In genomic region chr14:26841920-26842741, GRCh38 we compare ENCODE assay signal across 10 cellular contexts.
DNase-seq lines count a peak whose midpoint lies in the region; ATAC-seq and TF ChIP-seq lines count a peak whose summit lies in the region.
"Had no signal": no experiment of that assay in that cellular context is flagged by ENCODE, and none has a peak within 500 bp of the region (broad histone marks: within the 10 kb centered on the region; RNA-seq: fewer than 3 reads in every experiment).

No MANE protein-coding gene starts in this region.

- no peaks in the 10 kb centered on the region for H3K27me3 ChIP-seq in Panc1 (ENCODE audit: control insufficient read depth, insufficient read depth, low read length)
- H3K27me3 ChIP-seq in trophoblast cell (ENCODE audit: insufficient read depth, low read length), result no peaks in the 10 kb centered on the region

- H3K9me3 ChIP-seq in Panc1 (ENCODE audit: control insufficient read depth, insufficient read depth, low read depth, low read length), result no peaks in the 10 kb centered on the region
- no peaks in the 10 kb centered on the region for H3K9me3 ChIP-seq in trophoblast cell (ENCODE audit: insufficient read depth, low read depth, low read length)

- in situ Hi-C loops in Panc1 (cut with HindIII; ENCODE audit: low pct_unique_long_range_greater_than_20kb, low sequenced_read_pairs), result no loop called here

- no peak overlapping the region for H3K9ac ChIP-seq in trophoblast cell (ENCODE audit: low read length)

- H3K14ac ChIP-seq in trophoblast cell (ENCODE audit: low read length), result no peak overlapping the region

- no peak overlapping the region for H3K4ac ChIP-seq in trophoblast cell (ENCODE audit: low read depth, low read length)

- H3K23ac ChIP-seq in trophoblast cell (ENCODE audit: low read length), result no peak overlapping the region

- BruUV-seq in Panc1 (replicated peaks; lab: Mats Ljungman, UMichigan), result no TSS peak

- no peak overlapping the region for H3K4me3 ChIP-seq in Panc1 (ENCODE audit: low read depth in 2 of 2, low read length in 2 of 2)
- no peak overlapping the region for H3K4me3 ChIP-seq in fibroblast of the aortic adventitia (ENCODE audit: low read depth, low read length)
- H3K4me3 ChIP-seq in trophoblast cell (ENCODE audit: low read depth, low read length), result no peak overlapping the region

- TF ChIP-seq CTCF in Panc1 (IDR thresholded peaks at IDR 0.05) (no peak), fibroblast of the aortic adventitia (IDR thresholded peaks at IDR 0.05; ENCODE audit: insufficient read depth, low read length) (no peak)

- H4K8ac ChIP-seq in trophoblast cell (ENCODE audit: low read depth, low read length), result no peak overlapping the region

- no peak overlapping the region for H2BK120ac ChIP-seq in trophoblast cell (ENCODE audit: insufficient read depth, low read length, poor library complexity)

- no peaks in the 10 kb centered on the region for H3K79me1 ChIP-seq in trophoblast cell (ENCODE audit: low read length)

- whole genome bisulfite sequencing in trophoblast cell (ENCODE audit: extremely low coverage, insufficient coverage, insufficient read length), result no CpG with 5 or more reads among the region's 3 CpGs

- no peak overlapping the region for H2AFZ ChIP-seq in trophoblast cell (ENCODE audit: insufficient read depth, low read length, poor library complexity)

- H3K79me2 ChIP-seq in trophoblast cell (ENCODE audit: control insufficient read depth, insufficient read depth, low read length, poor library complexity), result no peaks in the 10 kb centered on the region

- H2AK5ac ChIP-seq in trophoblast cell (ENCODE audit: low read length), result no peak overlapping the region

- H2BK12ac ChIP-seq in trophoblast cell (ENCODE audit: low read length), result no peak overlapping the region

- no peaks in the 10 kb centered on the region for H3K36me3 ChIP-seq in Panc1 (ENCODE audit: control insufficient read depth, insufficient read depth, low read length)
- H3K36me3 ChIP-seq in trophoblast cell (ENCODE audit: control insufficient read depth in 1 of 2, insufficient read depth in 2 of 2, low read length in 2 of 2), result no peaks in the 10 kb centered on the region

- intact Hi-C loops in Panc1 (cut with micrococcal nuclease; ENCODE audit: unreplicated experiment), result no loop called here

- ATAC-seq in Panc1 (peak; percentile 84), GM21423 (IDR thresholded peaks at IDR 0.05; ENCODE audit: unreplicated experiment) (no peak)
- ATAC-seq: activated CD4-positive, CD25-positive, alpha-beta regulatory T cell treated with anti-CD3 and anti-CD28 coated beads, Interleukin-2, amount 50 U/mL, for 24 hours had no signal

- peak; percentile 59 for DNase-seq in DMS53 treated with DMSO at 0.1 percent for 48 hours (lab: John Stamatoyannopoulos, UW; ENCODE audit: unreplicated experiment)
- DNase-seq in Panc1 (ENCODE audit: low read depth, low spot score), result peak; percentile 88
- DNase-seq in fibroblast of the aortic adventitia (ENCODE audit: low read depth), result peak; percentile 99
- DNase-seq in trophoblast cell, result peak; percentile 72 to 91
- DNase-seq in COR-L47 (lab: John Stamatoyannopoulos, UW), result no peak
- DNase-seq in activated CD4-positive, alpha-beta T cell treated with anti-CD3 and anti-CD28 coated beads, Interleukin-2, amount 50 U/mL, for 1 hour, result no peak
- DNase-seq in stimulated activated CD4-positive, alpha-beta T cell treated with anti-CD3 and anti-CD28 coated beads, Interleukin-12 subunit alpha, Interleukin-12 subunit beta, amount 100 ng/mL, for 4 hours, result no peak

- H2BK5ac ChIP-seq in trophoblast cell (ENCODE audit: low read depth, low read length, poor library complexity), result no peak overlapping the region

- H3K4me2 ChIP-seq in trophoblast cell (ENCODE audit: low read length), result no peak overlapping the region

- no peak overlapping the region for H4K12ac ChIP-seq in trophoblast cell (ENCODE audit: low read depth, low read length)

- CTCF ChIA-PET in Panc1 (lab: Charles Lee), result no interaction called here

- H3K27ac ChIP-seq in Panc1 (ENCODE audit: low read length), result no peak overlapping the region
- no peak overlapping the region for H3K27ac ChIP-seq in trophoblast cell (ENCODE audit: low read depth, low read length)
- H3K27ac ChIP-seq: HL-60 had no signal

- no peak overlapping the region for H4K91ac ChIP-seq in trophoblast cell (ENCODE audit: low read depth, low read length)

- POLR2A ChIA-PET in Panc1 (lab: Charles Lee), result no interaction called here

- no peaks in the 10 kb centered on the region for H3K4me1 ChIP-seq in Panc1 (ENCODE audit: control insufficient read depth, insufficient read depth, low read length)
- no peaks in the 10 kb centered on the region for H3K4me1 ChIP-seq in trophoblast cell (ENCODE audit: control insufficient read depth in 1 of 2, insufficient read depth in 2 of 2, low read length in 2 of 2)

- no peak overlapping the region for H3K18ac ChIP-seq in trophoblast cell (ENCODE audit: low read length)

Comparison
In these comparisons a context has a peak if more than half of its experiments do, and no peak if none do; other contexts are left out.
1. DNase-seq: peak in DMS53 treated with DMSO at 0.1 percent for 48 hours (single experiment), Panc1 (single experiment), fibroblast of the aortic adventitia (single experiment) and trophoblast cell (2 of 2); none in COR-L47 (single experiment), activated CD4-positive, alpha-beta T cell treated with anti-CD3 and anti-CD28 coated beads, Interleukin-2, amount 50 U/mL, for 1 hour (single experiment) and stimulated activated CD4-positive, alpha-beta T cell treated with anti-CD3 and anti-CD28 coated beads, Interleukin-12 subunit alpha, Interleukin-12 subunit beta, amount 100 ng/mL, for 4 hours (single experiment).